In genomic region chr12:68676854-68677253, GRCh38 we compare ENCODE assay signal across 7 cellular contexts. TPM values are rescaled to one million over a fixed set of nuclear protein-coding genes. Genes with fewer than 3 reads are reported as not detected.
DNase-seq lines count a peak whose midpoint lies in the region; ATAC-seq, FAIRE-seq and TF ChIP-seq lines count a peak whose summit lies in the region.
"Not testable (repeated sequence)": the region's sequence is repeated elsewhere in the genome, so short reads cannot be mapped to it uniquely, and the experiment has no call there.

No MANE protein-coding gene starts in this region.

- H4K20me1 ChIP-seq in HCT116 (ENCODE audit: insufficient read depth); HepG2 (ENCODE audit: insufficient read depth, low read length): not testable (repeated sequence)

- not testable (repeated sequence) for H3K79me2 ChIP-seq in HCT116 (ENCODE audit: insufficient read depth, low read length); HepG2 (ENCODE audit: insufficient read depth, low read length)

- H3K9me3 ChIP-seq in HCT116 (ENCODE audit: control insufficient read depth in 1 of 2, insufficient read depth in 1 of 2, low read depth in 1 of 2, low read length in 2 of 2); RWPE2 (ENCODE audit: severe bottlenecking); HepG2 (ENCODE audit: low read length): not testable (repeated sequence)

- peaks cover 47% of the 10 kb centered on the region for H3K4me1 Mint-ChIP-seq in activated T-cell treated with anti-CD3 and anti-CD28 coated beads, Interleukin-2, amount 50 U/mL, for 72 hours (ENCODE audit: low read depth)
- not testable (repeated sequence) for H3K4me1 Mint-ChIP-seq in MCF 10A (ENCODE audit: insufficient read depth, unreplicated experiment)
- H3K4me1 Mint-ChIP-seq in naive thymus-derived CD8-positive, alpha-beta T cell: peaks cover 25 to 63% (median 59%) of the 10 kb centered on the region in 4 donors

- H3K4me1 ChIP-seq in HCT116 (ENCODE audit: control insufficient read depth in 1 of 2, insufficient read depth in 2 of 2, low read length in 2 of 2) (peaks cover 3 to 10% of the 10 kb centered on the region in 2 experiments; a peak in 3 of 4 replicates), HepG2 (ENCODE audit: insufficient read depth, low read length) (peaks cover 24% of the 10 kb centered on the region)
- not testable (repeated sequence) for H3K4me1 ChIP-seq in RWPE2 (ENCODE audit: insufficient read depth, poor library complexity, severe bottlenecking)

- FAIRE-seq in HepG2 (lab: Jason Lieb, UNC): not testable (repeated sequence)

- not testable (repeated sequence) for H3K27me3 Mint-ChIP-seq in activated T-cell treated with anti-CD3 and anti-CD28 coated beads, Interleukin-2, amount 50 U/mL, for 72 hours (ENCODE audit: low read depth); MCF 10A (ENCODE audit: insufficient read depth, unreplicated experiment); naive thymus-derived CD8-positive, alpha-beta T cell

- TF ChIP-seq POLR2A in HCT116 (IDR thresholded peaks at IDR 0.05; ENCODE audit: borderline replicate concordance, extremely low read depth, insufficient read depth, insufficient read length); HepG2 (IDR thresholded peaks at IDR 0.05; ENCODE audit: insufficient read depth in 1 of 2, low read depth in 2 of 2, low read length in 2 of 2): not testable (repeated sequence)

- TF ChIP-seq EP300 in HepG2 (IDR thresholded peaks at IDR 0.05; ENCODE audit: low read depth in 2 of 2, low read length in 2 of 2); HepG2 (CRISPR knock-in tag; IDR thresholded peaks at IDR 0.05; ENCODE audit: borderline replicate concordance): not testable (repeated sequence)

- H3K36me3 ChIP-seq in HCT116 (ENCODE audit: control insufficient read depth in 1 of 2, insufficient read depth in 2 of 2, low read length in 2 of 2); RWPE2 (ENCODE audit: low read depth); HepG2 (replicated peaks in 1 of 2; ENCODE audit: control insufficient read depth in 1 of 2, insufficient read depth in 2 of 2, low read length in 2 of 2): not testable (repeated sequence)

- TF ChIP-seq CTCF in 22Rv1 (IDR thresholded peaks at IDR 0.05); HCT116 (IDR thresholded peaks at IDR 0.05 in 2 of 3, conservative IDR thresholded peaks at IDR 0.05 in 1 of 3; ENCODE audit: borderline replicate concordance in 1 of 3, insufficient read depth in 1 of 3, low read depth in 2 of 3, low read length in 2 of 3); RWPE2 (IDR thresholded peaks at IDR 0.05; ENCODE audit: poor library complexity, severe bottlenecking); MCF 10A (IDR thresholded peaks at IDR 0.05; ENCODE audit: unreplicated experiment); HepG2 (CRISPR knock-in tag; IDR thresholded peaks at IDR 0.05): not testable (repeated sequence)

- not testable (repeated sequence) for DNase-seq in HCT116 (ENCODE audit: low read depth, low spot score); RWPE2 (ENCODE audit: low spot score); activated T-cell treated with anti-CD3 and anti-CD28 coated beads, Interleukin-2, amount 50 U/mL, for 72 hours; MCF 10A (ENCODE audit: unreplicated experiment); HepG2 (ENCODE audit: low spot score); naive thymus-derived CD8-positive, alpha-beta T cell

- POLR2A ChIA-PET in HCT116 (lab: Charles Lee): not testable (repeated sequence)
- POLR2A ChIA-PET in MCF 10A (lab: Yijun Ruan, JAX) (interaction anchor here (1.1 to 2.6 kb wide), 6 partner anchors 9 to 345 kb away, joined by 3 to 7 read pairs (median 4); partner anchors contain the start of genes MDM1, NUP107 and RAP1B), HepG2 (lab: Yijun Ruan, JAX) (interaction anchor here (1.1 kb wide), 1 partner anchor 10 kb away, joined by 3 read pairs; no protein-coding TSS in a partner anchor)
- POLR2A ChIA-PET in naive thymus-derived CD8-positive, alpha-beta T cell (lab: Charles Lee): interaction anchor here (0.7 to 3.4 kb wide), 6 partner anchors 10 to 353 kb away, joined by 3 to 25 read pairs (median 4); partner anchors contain the start of genes NUP107 and RAP1B

- not testable (repeated sequence) for TF ChIP-seq RAD21 in HCT116 (IDR thresholded peaks at IDR 0.05; ENCODE audit: low read depth); HepG2 (CRISPR knock-in tag; IDR thresholded peaks at IDR 0.05)

- H3K27ac ChIP-seq in 22Rv1 (peak overlapping the region; percentile 30; the same call in 1 of the 2 replicates), HCT116 (ENCODE audit: low read depth, low read length) (peak overlapping the region; percentile 54), RWPE2 (ENCODE audit: poor library complexity, severe bottlenecking) (peak overlapping the region; percentile 25)
- not testable (repeated sequence) for H3K27ac ChIP-seq in HepG2 (ENCODE audit: extremely low read length, insufficient read depth, low read length)

- not testable (repeated sequence) for H3K9me2 ChIP-seq in HCT116 (ENCODE audit: insufficient read depth)

- peak overlapping the region; percentile 28 to 54; a peak in 3 of 4 replicates for H3K4me3 ChIP-seq in HCT116 (replicated peaks in 1 of 2; ENCODE audit: low read depth in 1 of 2, low read length in 2 of 2)
- H3K4me3 ChIP-seq in RWPE2 (ENCODE audit: severe bottlenecking): not testable (repeated sequence)
- H3K4me3 ChIP-seq in HepG2 (replicated peaks in 1 of 3; ENCODE audit: insufficient read depth in 1 of 3, low read depth in 2 of 3, low read length in 3 of 3): peak overlapping the region in 1 of 3 experiments; percentile 54; a peak in 3 of 6 replicates

- intact Hi-C loops in HCT116 (cut with micrococcal nuclease); MCF 10A (cut with micrococcal nuclease); HepG2 (cut with micrococcal nuclease; ENCODE audit: unreplicated experiment): not testable (repeated sequence)

- H3K27me3 ChIP-seq in HCT116 (ENCODE audit: insufficient read depth, low read length); RWPE2 (ENCODE audit: insufficient read depth, poor library complexity, severe bottlenecking); HepG2 (ENCODE audit: control insufficient read depth in 1 of 2, insufficient read depth in 2 of 2, low read length in 2 of 2): not testable (repeated sequence)

- RAD21 ChIA-PET in HCT116 (lab: Charles Lee; ENCODE audit: low non-redundant PET in 1 of 2, low total read pairs in 2 of 2, uncharacterized antibody in 2 of 2, unreplicated experiment in 2 of 2): not testable (repeated sequence)

- peak overlapping the region; percentile 90 for H3K27ac Mint-ChIP-seq in activated T-cell treated with anti-CD3 and anti-CD28 coated beads, Interleukin-2, amount 50 U/mL, for 72 hours
- H3K27ac Mint-ChIP-seq in MCF 10A (ENCODE audit: low read depth, unreplicated experiment): peak overlapping the region; percentile 92
- peak overlapping the region in 7 of 10 donors; percentile 0 to 93 (median 82) for H3K27ac Mint-ChIP-seq in naive thymus-derived CD8-positive, alpha-beta T cell

- WGBS in HepG2 (ENCODE audit: low lambda C conversion rate): 21% methylated on average over 5 of the region's 5 CpGs

- not testable (repeated sequence) for H3K9me3 Mint-ChIP-seq in activated T-cell treated with anti-CD3 and anti-CD28 coated beads, Interleukin-2, amount 50 U/mL, for 72 hours; MCF 10A (ENCODE audit: unreplicated experiment); naive thymus-derived CD8-positive, alpha-beta T cell

- H3K36me3 Mint-ChIP-seq in activated T-cell treated with anti-CD3 and anti-CD28 coated beads, Interleukin-2, amount 50 U/mL, for 72 hours (ENCODE audit: insufficient read depth in 2 of 2); MCF 10A (ENCODE audit: insufficient read depth, unreplicated experiment); naive thymus-derived CD8-positive, alpha-beta T cell: not testable (repeated sequence)

- CTCF ChIA-PET in HCT116 (lab: Charles Lee); HepG2 (lab: Yijun Ruan, JAX; ENCODE audit: low intra/inter-chr PET ratio, low total read pairs): not testable (repeated sequence)
- CTCF ChIA-PET in MCF 10A (lab: Yijun Ruan, JAX): interaction anchor here (0.6 kb wide), 1 partner anchor 14 kb away, joined by 3 read pairs; no protein-coding TSS in a partner anchor

- H2AFZ ChIP-seq in HCT116 (ENCODE audit: low read depth, low read length, poor library complexity, severe bottlenecking) (peak overlapping the region; percentile 42), HepG2 (ENCODE audit: low read length) (peak overlapping the region; percentile 42)

- in situ Hi-C loops in HepG2 (cut with HindIII; ENCODE audit: extremely low pct_ligation_motif_present, low pct_unique_long_range_greater_than_20kb): not testable (repeated sequence)

- ATAC-seq in HCT116; RWPE2 (ENCODE audit: low read depth); activated T-cell treated with anti-CD3 and anti-CD28 coated beads, Interleukin-2, amount 50 U/mL, for 72 hours (replicated peaks in 1 of 2); naive thymus-derived CD8-positive, alpha-beta T cell: not testable (repeated sequence)
- peak; percentile 51; the same call in 2 of the 3 replicates for ATAC-seq in HepG2

- peak overlapping the region in 1 of 2 donors; percentile 38 for H3K4me3 Mint-ChIP-seq in activated T-cell treated with anti-CD3 and anti-CD28 coated beads, Interleukin-2, amount 50 U/mL, for 72 hours
- H3K4me3 Mint-ChIP-seq in MCF 10A (ENCODE audit: unreplicated experiment): peak overlapping the region; percentile 74
- peak overlapping the region in 3 of 10 donors; percentile 42 to 68 (median 52) for H3K4me3 Mint-ChIP-seq in naive thymus-derived CD8-positive, alpha-beta T cell

- peak overlapping the region; percentile 52 for H3K9ac ChIP-seq in HCT116 (ENCODE audit: low read length)
- H3K9ac ChIP-seq in HepG2 (ENCODE audit: insufficient read depth, low read depth, low read length): peak overlapping the region; percentile 34; the same call in 1 of the 2 replicates

- not testable (repeated sequence) for BruUV-seq in HCT116 (replicated peaks; lab: Mats Ljungman, UMichigan); MCF 10A (replicated peaks; lab: Mats Ljungman, UMichigan); HepG2 (replicated peaks; lab: Mats Ljungman, UMichigan)

- H3K4me2 ChIP-seq in HCT116 (ENCODE audit: low read length) (peak overlapping the region; percentile 84), HepG2 (ENCODE audit: low read depth, low read length) (peak overlapping the region; percentile 60)

RNA-seq across cellular contexts. Expression of gene NUP107, which starts 9.9 kb away (rescaled TPM):
- total RNA-seq in HCT116 (2021; ENCODE audit: unreplicated experiment) (99.0 TPM), MCF 10A (2022) (48.1 and 54.5 TPM in 2 replicates), HepG2 (2016; rRNA removed; fragmentation: Illumina TruSeq; extraction: Trizol) (100 and 125 TPM in 2 replicates)
- 26.6 and 42.1 TPM in 2 replicates for polyA plus RNA-seq in HCT116 (2012)
- total RNA-seq in activated T-cell treated with anti-CD3 and anti-CD28 coated beads, Interleukin-2, amount 50 U/mL, for 72 hours: 100 to 1,000 TPM; 100 to 108 TPM
- 25.1 and 25.6 TPM in 2 replicates for total RNA-seq in HepG2 (2016; cell fraction: cytosol; rRNA removed; fragmentation: Illumina TruSeq; extraction: Trizol; ENCODE audit: low read depth)
- 97.0 and 127 TPM in 2 replicates for total RNA-seq in HepG2 (2016; cell fraction: insoluble cytoplasmic fraction; rRNA removed; fragmentation: Illumina TruSeq; extraction: Trizol)
- 19.8 and 25.3 TPM in 2 replicates for total RNA-seq in HepG2 (2016; cell fraction: membrane; rRNA removed; fragmentation: Illumina TruSeq; extraction: Trizol)
- total RNA-seq in HepG2 (2016; cell fraction: nucleus; rRNA removed; fragmentation: Illumina TruSeq; extraction: Trizol): 109 and 116 TPM in 2 replicates
- 42.2 and 54.7 TPM in 2 replicates for polyA plus RNA-seq in HepG2 (2011; rRNA removed)
- polyA plus RNA-seq in HepG2 (2011; cell fraction: cytosol; rRNA removed): 13.5 and 14.0 TPM in 2 replicates
- polyA plus RNA-seq in HepG2 (2011; cell fraction: nucleus; rRNA removed): 87.7 and 98.0 TPM in 2 replicates
- 37.1 and 46.0 TPM in 2 replicates for polyA plus RNA-seq in HepG2 (2012)
- 2.6 and 2.8 TPM in 2 replicates for polyA plus RNA-seq in HepG2 (2016; cell fraction: cytosol; fragmentation: Illumina TruSeq; extraction: Trizol; ENCODE audit: low read depth)
- 66.1 and 68.1 TPM in 2 replicates for polyA plus RNA-seq in HepG2 (2016; cell fraction: insoluble cytoplasmic fraction; fragmentation: Illumina TruSeq; extraction: Trizol; ENCODE audit: low read depth)
- polyA plus RNA-seq in HepG2 (2016; cell fraction: membrane; fragmentation: Illumina TruSeq; extraction: Trizol; ENCODE audit: low read depth): 3.8 and 5.3 TPM in 2 replicates
- 137 and 147 TPM in 2 replicates for polyA plus RNA-seq in HepG2 (2016; cell fraction: nucleus; fragmentation: Illumina TruSeq; extraction: Trizol; ENCODE audit: insufficient read depth, low read depth)
- polyA minus RNA-seq in HepG2 (2011; rRNA and poly(A)+ RNA removed; ENCODE audit: low replicate concordance): 17.0 and 57.8 TPM in 2 replicates
- polyA minus RNA-seq in HepG2 (2011; cell fraction: cytosol; rRNA and poly(A)+ RNA removed): 22.0 and 22.8 TPM in 2 replicates
- polyA minus RNA-seq in HepG2 (2011; cell fraction: nucleus; rRNA and poly(A)+ RNA removed): 112 and 123 TPM in 2 replicates
- total RNA-seq in naive thymus-derived CD8-positive, alpha-beta T cell: 10 to 100 TPM; 69.9 to 78.5 TPM
- 10 to 100 TPM; 21.3 to 39.0 (median 24.6) TPM for polyA plus RNA-seq in naive thymus-derived CD8-positive, alpha-beta T cell
